In the genomic region with DNA sequence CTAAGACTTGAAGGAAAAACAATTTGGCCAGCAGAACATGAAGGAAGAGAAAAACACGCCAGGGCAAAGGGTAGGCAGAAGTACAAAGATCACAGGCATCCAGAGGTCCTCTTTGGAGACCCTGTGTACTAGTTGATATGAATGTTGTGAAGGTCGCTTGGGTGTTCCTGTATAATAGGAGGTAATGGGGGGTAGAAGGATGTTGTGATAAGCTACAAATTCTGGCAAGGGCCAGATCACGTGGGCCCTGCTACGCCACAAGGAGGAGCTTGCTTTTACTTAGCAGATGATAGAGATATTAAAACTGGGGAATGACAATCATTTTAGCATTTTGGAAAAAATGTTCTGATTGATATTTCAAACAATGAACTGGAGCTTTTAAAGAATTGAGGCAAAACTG, we compare ENCODE assay signal across 2 cellular contexts.
TF ChIP-seq lines count a peak whose summit lies in the region.

No MANE protein-coding gene starts in this region.

TF ChIP-seq in GM12891, 5 proteins besides CTCF, POLR2A, EP300 and RAD21:
- no peak for TF ChIP-seq POLR2AphosphoS5 (IDR thresholded peaks at IDR 0.05; ENCODE audit: low read depth, low read length)
- TF ChIP-seq PAX5 (IDR thresholded peaks at IDR 0.05; ENCODE audit: insufficient read depth, low read length, severe bottlenecking) = no peak
- no peak for TF ChIP-seq POU2F2 (IDR thresholded peaks at IDR 0.05; ENCODE audit: low read depth, low read length)
- TF ChIP-seq SPI1 (IDR thresholded peaks at IDR 0.05; ENCODE audit: low read depth, low read length) = no peak
- no peak for TF ChIP-seq TAF1 (IDR thresholded peaks at IDR 0.05; ENCODE audit: low read depth, low read length)
TF ChIP-seq in GM12891: peak in this region for 0.

TF ChIP-seq in GM12878, 131 proteins besides CTCF, POLR2A, EP300 and RAD21:
- no peak for TF ChIP-seq MTA3 (IDR thresholded peaks at IDR 0.05; ENCODE audit: borderline replicate concordance, low read length)
- no peak for TF ChIP-seq MYB (IDR thresholded peaks at IDR 0.05; ENCODE audit: borderline replicate concordance, low read depth, low read length)
- TF ChIP-seq, protein P1, sequence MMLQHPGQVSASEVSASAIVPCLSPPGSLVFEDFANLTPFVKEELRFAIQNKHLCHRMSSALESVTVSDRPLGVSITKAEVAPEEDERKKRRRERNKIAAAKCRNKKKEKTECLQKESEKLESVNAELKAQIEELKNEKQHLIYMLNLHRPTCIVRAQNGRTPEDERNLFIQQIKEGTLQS (IDR thresholded peaks at IDR 0.05; ENCODE audit: borderline replicate concordance, extremely low read depth, low read depth, low read length) = no peak
- TF ChIP-seq CREM (IDR thresholded peaks at IDR 0.05; ENCODE audit: low read depth) = no peak
- no peak for TF ChIP-seq SP1 (IDR thresholded peaks at IDR 0.05; ENCODE audit: low read depth, low read length)
- no peak for TF ChIP-seq ZNF622 (IDR thresholded peaks at IDR 0.05)
- no peak for TF ChIP-seq SMC3 (IDR thresholded peaks at IDR 0.05; ENCODE audit: borderline replicate concordance, low read length)
- TF ChIP-seq, protein P2, sequence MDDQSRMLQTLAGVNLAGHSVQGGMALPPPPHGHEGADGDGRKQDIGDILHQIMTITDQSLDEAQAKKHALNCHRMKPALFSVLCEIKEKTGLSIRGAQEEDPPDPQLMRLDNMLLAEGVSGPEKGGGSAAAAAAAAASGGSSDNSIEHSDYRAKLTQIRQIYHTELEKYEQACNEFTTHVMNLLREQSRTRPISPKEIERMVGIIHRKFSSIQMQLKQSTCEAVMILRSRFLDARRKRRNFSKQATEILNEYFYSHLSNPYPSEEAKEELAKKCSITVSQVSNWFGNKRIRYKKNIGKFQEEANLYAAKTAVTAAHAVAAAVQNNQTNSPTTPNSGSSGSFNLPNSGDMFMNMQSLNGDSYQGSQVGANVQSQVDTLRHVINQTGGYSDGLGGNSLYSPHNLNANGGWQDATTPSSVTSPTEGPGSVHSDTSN (IDR thresholded peaks at IDR 0.05; ENCODE audit: insufficient replicate concordance, low read depth, low read length) = no peak
- TF ChIP-seq RELA (IDR thresholded peaks at IDR 0.05; ENCODE audit: borderline replicate concordance, partially characterized antibody) = no peak
- TF ChIP-seq, protein P3, sequence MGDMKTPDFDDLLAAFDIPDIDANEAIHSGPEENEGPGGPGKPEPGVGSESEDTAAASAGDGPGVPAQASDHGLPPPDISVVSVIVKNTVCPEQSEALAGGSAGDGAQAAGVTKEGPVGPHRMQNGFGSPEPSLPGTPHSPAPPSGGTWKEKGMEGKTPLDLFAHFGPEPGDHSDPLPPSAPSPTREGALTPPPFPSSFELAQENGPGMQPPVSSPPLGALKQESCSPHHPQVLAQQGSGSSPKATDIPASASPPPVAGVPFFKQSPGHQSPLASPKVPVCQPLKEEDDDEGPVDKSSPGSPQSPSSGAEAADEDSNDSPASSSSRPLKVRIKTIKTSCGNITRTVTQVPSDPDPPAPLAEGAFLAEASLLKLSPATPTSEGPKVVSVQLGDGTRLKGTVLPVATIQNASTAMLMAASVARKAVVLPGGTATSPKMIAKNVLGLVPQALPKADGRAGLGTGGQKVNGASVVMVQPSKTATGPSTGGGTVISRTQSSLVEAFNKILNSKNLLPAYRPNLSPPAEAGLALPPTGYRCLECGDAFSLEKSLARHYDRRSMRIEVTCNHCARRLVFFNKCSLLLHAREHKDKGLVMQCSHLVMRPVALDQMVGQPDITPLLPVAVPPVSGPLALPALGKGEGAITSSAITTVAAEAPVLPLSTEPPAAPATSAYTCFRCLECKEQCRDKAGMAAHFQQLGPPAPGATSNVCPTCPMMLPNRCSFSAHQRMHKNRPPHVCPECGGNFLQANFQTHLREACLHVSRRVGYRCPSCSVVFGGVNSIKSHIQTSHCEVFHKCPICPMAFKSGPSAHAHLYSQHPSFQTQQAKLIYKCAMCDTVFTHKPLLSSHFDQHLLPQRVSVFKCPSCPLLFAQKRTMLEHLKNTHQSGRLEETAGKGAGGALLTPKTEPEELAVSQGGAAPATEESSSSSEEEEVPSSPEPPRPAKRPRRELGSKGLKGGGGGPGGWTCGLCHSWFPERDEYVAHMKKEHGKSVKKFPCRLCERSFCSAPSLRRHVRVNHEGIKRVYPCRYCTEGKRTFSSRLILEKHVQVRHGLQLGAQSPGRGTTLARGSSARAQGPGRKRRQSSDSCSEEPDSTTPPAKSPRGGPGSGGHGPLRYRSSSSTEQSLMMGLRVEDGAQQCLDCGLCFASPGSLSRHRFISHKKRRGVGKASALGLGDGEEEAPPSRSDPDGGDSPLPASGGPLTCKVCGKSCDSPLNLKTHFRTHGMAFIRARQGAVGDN (IDR thresholded peaks at IDR 0.05) = no peak
- no peak for TF ChIP-seq BHLHE40 (IDR thresholded peaks at IDR 0.05; ENCODE audit: borderline replicate concordance in 1 of 2, low read depth in 2 of 2, low read length in 1 of 2)
- no peak for TF ChIP-seq TCF3 (IDR thresholded peaks at IDR 0.05; ENCODE audit: borderline replicate concordance, insufficient read depth, low read depth, low read length)
- no peak for TF ChIP-seq IKZF2 (IDR thresholded peaks at IDR 0.05)
- TF ChIP-seq, protein P4, sequence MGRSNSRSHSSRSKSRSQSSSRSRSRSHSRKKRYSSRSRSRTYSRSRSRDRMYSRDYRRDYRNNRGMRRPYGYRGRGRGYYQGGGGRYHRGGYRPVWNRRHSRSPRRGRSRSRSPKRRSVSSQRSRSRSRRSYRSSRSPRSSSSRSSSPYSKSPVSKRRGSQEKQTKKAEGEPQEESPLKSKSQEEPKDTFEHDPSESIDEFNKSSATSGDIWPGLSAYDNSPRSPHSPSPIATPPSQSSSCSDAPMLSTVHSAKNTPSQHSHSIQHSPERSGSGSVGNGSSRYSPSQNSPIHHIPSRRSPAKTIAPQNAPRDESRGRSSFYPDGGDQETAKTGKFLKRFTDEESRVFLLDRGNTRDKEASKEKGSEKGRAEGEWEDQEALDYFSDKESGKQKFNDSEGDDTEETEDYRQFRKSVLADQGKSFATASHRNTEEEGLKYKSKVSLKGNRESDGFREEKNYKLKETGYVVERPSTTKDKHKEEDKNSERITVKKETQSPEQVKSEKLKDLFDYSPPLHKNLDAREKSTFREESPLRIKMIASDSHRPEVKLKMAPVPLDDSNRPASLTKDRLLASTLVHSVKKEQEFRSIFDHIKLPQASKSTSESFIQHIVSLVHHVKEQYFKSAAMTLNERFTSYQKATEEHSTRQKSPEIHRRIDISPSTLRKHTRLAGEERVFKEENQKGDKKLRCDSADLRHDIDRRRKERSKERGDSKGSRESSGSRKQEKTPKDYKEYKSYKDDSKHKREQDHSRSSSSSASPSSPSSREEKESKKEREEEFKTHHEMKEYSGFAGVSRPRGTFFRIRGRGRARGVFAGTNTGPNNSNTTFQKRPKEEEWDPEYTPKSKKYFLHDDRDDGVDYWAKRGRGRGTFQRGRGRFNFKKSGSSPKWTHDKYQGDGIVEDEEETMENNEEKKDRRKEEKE (IDR thresholded peaks at IDR 0.05) = no peak
- TF ChIP-seq, protein P5, sequence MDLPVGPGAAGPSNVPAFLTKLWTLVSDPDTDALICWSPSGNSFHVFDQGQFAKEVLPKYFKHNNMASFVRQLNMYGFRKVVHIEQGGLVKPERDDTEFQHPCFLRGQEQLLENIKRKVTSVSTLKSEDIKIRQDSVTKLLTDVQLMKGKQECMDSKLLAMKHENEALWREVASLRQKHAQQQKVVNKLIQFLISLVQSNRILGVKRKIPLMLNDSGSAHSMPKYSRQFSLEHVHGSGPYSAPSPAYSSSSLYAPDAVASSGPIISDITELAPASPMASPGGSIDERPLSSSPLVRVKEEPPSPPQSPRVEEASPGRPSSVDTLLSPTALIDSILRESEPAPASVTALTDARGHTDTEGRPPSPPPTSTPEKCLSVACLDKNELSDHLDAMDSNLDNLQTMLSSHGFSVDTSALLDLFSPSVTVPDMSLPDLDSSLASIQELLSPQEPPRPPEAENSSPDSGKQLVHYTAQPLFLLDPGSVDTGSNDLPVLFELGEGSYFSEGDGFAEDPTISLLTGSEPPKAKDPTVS (IDR thresholded peaks at IDR 0.05; ENCODE audit: low read depth, low read length) = no peak
- TF ChIP-seq RFX5 (IDR thresholded peaks at IDR 0.05; ENCODE audit: low read depth, low read length) = no peak
- no peak for TF ChIP-seq CHD4 (IDR thresholded peaks at IDR 0.05)
- TF ChIP-seq RUNX3 (IDR thresholded peaks at IDR 0.05; ENCODE audit: low read length) = no peak
- TF ChIP-seq, protein P6, sequence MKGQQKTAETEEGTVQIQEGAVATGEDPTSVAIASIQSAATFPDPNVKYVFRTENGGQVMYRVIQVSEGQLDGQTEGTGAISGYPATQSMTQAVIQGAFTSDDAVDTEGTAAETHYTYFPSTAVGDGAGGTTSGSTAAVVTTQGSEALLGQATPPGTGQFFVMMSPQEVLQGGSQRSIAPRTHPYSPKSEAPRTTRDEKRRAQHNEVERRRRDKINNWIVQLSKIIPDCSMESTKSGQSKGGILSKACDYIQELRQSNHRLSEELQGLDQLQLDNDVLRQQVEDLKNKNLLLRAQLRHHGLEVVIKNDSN (IDR thresholded peaks at IDR 0.05; ENCODE audit: borderline replicate concordance, extremely low read length, insufficient read depth, low read depth, low read length) = no peak
